19 cellular contexts compared by ENCODE assay signal in the genomic region with DNA sequence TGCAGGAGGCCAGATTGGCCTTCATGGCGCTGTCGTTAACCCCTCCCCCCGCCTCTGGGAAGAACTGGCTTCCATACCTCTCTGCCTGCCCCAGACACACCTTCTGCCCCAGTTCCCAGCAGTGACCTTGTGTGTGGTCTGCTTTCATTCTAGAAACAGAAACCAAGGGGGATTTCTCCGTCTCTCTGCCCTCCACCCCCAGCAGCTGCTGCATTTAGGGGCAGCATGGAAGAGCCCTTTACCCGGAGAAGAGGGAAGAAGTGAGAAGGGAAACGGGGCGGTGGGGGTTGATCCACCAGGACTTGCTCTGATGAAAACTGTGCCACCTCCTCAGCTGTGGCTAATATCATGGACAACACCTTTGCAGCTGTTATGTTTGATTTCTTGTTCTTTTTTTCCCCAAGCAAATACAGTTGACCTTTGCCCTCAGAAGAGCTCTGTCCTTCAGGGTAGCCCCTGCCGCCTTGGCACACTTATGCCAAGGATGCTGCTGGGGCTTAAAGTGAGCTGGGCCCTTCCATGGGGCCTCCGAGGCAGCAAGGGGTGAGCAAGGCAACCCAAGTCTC. TPM values are rescaled to one million over a fixed set of nuclear protein-coding genes. Genes with fewer than 3 reads are reported as not detected.
DNase-seq lines count a peak whose midpoint lies in the region; ATAC-seq and FAIRE-seq lines count a peak whose summit lies in the region.
"Had no signal": no experiment of that assay in that cellular context is flagged by ENCODE, and none has a peak within 500 bp of the region (broad histone marks: within the 10 kb centered on the region; RNA-seq: fewer than 3 reads in every experiment).

No MANE protein-coding gene starts in this region.

- intact Hi-C loops in dendritic cell treated with granulocyte-macrophage colony-stimulating factor and Interleukin-4, amounts not matched to agents 40 ng/mL and 50 ng/mL, for 4 days (cut with micrococcal nuclease) = no loop called here

- no peak overlapping the region for H3K4me3 Mint-ChIP-seq in activated naive CD4-positive, alpha-beta T cell treated with anti-CD3 and anti-CD28 coated beads, Interleukin-2, amount 10 ng/mL, durations not matched to agents 7 days and 5 days
- no peak overlapping the region for H3K4me3 Mint-ChIP-seq in dendritic cell treated with granulocyte-macrophage colony-stimulating factor and Interleukin-4, amounts not matched to agents 40 ng/mL and 50 ng/mL, for 4 days
- H3K4me3 Mint-ChIP-seq: CD4-positive, alpha-beta memory T cell had no signal

- FAIRE-seq in small intestine (lab: Jason Lieb, UNC) = no peak
- FAIRE-seq: H1 had no signal

- 28 to 60% (median 38%) methylated on average over 9 of the region's 9 CpGs for WGBS in small intestine, 3 donors

- H3K27ac ChIP-seq in small intestine (ENCODE audit: low read depth in 1 of 2, low read length in 1 of 2) = no peak overlapping the region

- no peak overlapping the region for H3K4me3 ChIP-seq in H7 (ENCODE audit: insufficient read depth, low read depth, low read length)
- no peak overlapping the region for H3K4me3 ChIP-seq in small intestine (ENCODE audit: low read depth in 1 of 2, low read length in 2 of 2)

- H3K27me3 ChIP-seq in H7 (ENCODE audit: control insufficient read depth, insufficient read depth, low read length) (peaks cover 4% of the 10 kb centered on the region), small intestine (ENCODE audit: control insufficient read depth in 2 of 2, insufficient read depth in 2 of 2, low read length in 2 of 2) (peaks cover 0 to 3% of the 10 kb centered on the region in 2 donors)

- DNase-seq in activated naive CD4-positive, alpha-beta T cell treated with anti-CD3 and anti-CD28 coated beads, Interleukin-2, amount 10 ng/mL, durations not matched to agents 7 days and 5 days = peak; percentile 2
- DNase-seq in activated naive CD4-positive, alpha-beta T cell treated with Interleukin-2 at 50 U/mL for 16 hours = no peak
- peak; percentile 62 for DNase-seq in H7
- peak; percentile 49 for DNase-seq in small intestine
- DNase-seq in GM19238 (ENCODE audit: insufficient read length, low spot score) = no peak
- DNase-seq in 8988T = no peak
- DNase-seq: CD4-positive, alpha-beta memory T cell; DMS79; NCI-H1105; NCI-H1694; NCI-H2107; NCI-H2227 treated with DMSO at 0.1 percent for 48 hours; NCI-H524 had no signal

- H3K9me3 Mint-ChIP-seq in activated naive CD4-positive, alpha-beta T cell treated with anti-CD3 and anti-CD28 coated beads, Interleukin-2, amount 10 ng/mL, durations not matched to agents 7 days and 5 days = no peaks in the 10 kb centered on the region
- no peaks in the 10 kb centered on the region for H3K9me3 Mint-ChIP-seq in dendritic cell treated with granulocyte-macrophage colony-stimulating factor and Interleukin-4, amounts not matched to agents 40 ng/mL and 50 ng/mL, for 4 days
- H3K9me3 Mint-ChIP-seq: CD4-positive, alpha-beta memory T cell had no signal

- H3K4me1 Mint-ChIP-seq in activated naive CD4-positive, alpha-beta T cell treated with anti-CD3 and anti-CD28 coated beads, Interleukin-2, amount 10 ng/mL, durations not matched to agents 7 days and 5 days = peaks cover 9% of the 10 kb centered on the region
- peaks cover 34% of the 10 kb centered on the region for H3K4me1 Mint-ChIP-seq in dendritic cell treated with granulocyte-macrophage colony-stimulating factor and Interleukin-4, amounts not matched to agents 40 ng/mL and 50 ng/mL, for 4 days (ENCODE audit: low read depth)

- H3K27me3 Mint-ChIP-seq in activated naive CD4-positive, alpha-beta T cell treated with anti-CD3 and anti-CD28 coated beads, Interleukin-2, amount 10 ng/mL, durations not matched to agents 7 days and 5 days = peaks cover 44% of the 10 kb centered on the region
- H3K27me3 Mint-ChIP-seq in dendritic cell treated with granulocyte-macrophage colony-stimulating factor and Interleukin-4, amounts not matched to agents 40 ng/mL and 50 ng/mL, for 4 days = peaks cover 30% of the 10 kb centered on the region

- H3K27ac Mint-ChIP-seq in activated naive CD4-positive, alpha-beta T cell treated with anti-CD3 and anti-CD28 coated beads, Interleukin-2, amount 10 ng/mL, durations not matched to agents 7 days and 5 days = no peak overlapping the region
- H3K27ac Mint-ChIP-seq in dendritic cell treated with granulocyte-macrophage colony-stimulating factor and Interleukin-4, amounts not matched to agents 40 ng/mL and 50 ng/mL, for 4 days = peak overlapping the region; percentile 65
- H3K27ac Mint-ChIP-seq: CD4-positive, alpha-beta memory T cell had no signal

- ATAC-seq in HG03196 (IDR thresholded peaks at IDR 0.05; ENCODE audit: unreplicated experiment) = no peak

- H3K9me3 ChIP-seq in small intestine (ENCODE audit: control insufficient read depth, low read depth) = no peaks in the 10 kb centered on the region

- H3K36me3 Mint-ChIP-seq in activated naive CD4-positive, alpha-beta T cell treated with anti-CD3 and anti-CD28 coated beads, Interleukin-2, amount 10 ng/mL, durations not matched to agents 7 days and 5 days = no peaks in the 10 kb centered on the region
- no peaks in the 10 kb centered on the region for H3K36me3 Mint-ChIP-seq in dendritic cell treated with granulocyte-macrophage colony-stimulating factor and Interleukin-4, amounts not matched to agents 40 ng/mL and 50 ng/mL, for 4 days (ENCODE audit: low read depth)
- H3K36me3 Mint-ChIP-seq: CD4-positive, alpha-beta memory T cell had no signal

- H3K4me1 ChIP-seq in small intestine (ENCODE audit: control insufficient read depth in 2 of 2, insufficient read depth in 1 of 2, low read depth in 1 of 2, low read length in 1 of 2) = peaks cover 4% of the 10 kb centered on the region in 2 donors

- CTCF ChIA-PET in activated naive CD4-positive, alpha-beta T cell treated with anti-CD3 and anti-CD28 coated beads, Interleukin-2, amount 10 ng/mL, durations not matched to agents 7 days and 5 days (lab: Charles Lee) = no interaction called here

- H3K36me3 ChIP-seq in H7 (replicated peaks; ENCODE audit: control insufficient read depth, insufficient read depth, low read length) (no peaks in the 10 kb centered on the region), small intestine (ENCODE audit: control insufficient read depth in 2 of 2, insufficient read depth in 2 of 2, low read length in 2 of 2) (no peaks in the 10 kb centered on the region)

RNA-seq across cellular contexts. Expression of a gene that starts 6.1 kb away (rescaled TPM):
- 0.18 and 0.87 TPM in 2 replicates for total RNA-seq in H7 (2014; rRNA removed; shearing (Covaris generic))
- polyA plus RNA-seq in small intestine = under 1 TPM in 1 of 3 donors, not detected in 2; 0.10 TPM
- total RNA-seq: A172; CD4-positive, alpha-beta memory T cell; MCF 10A had no signal
- polyA plus RNA-seq: BJ; CD4-positive, alpha-beta memory T cell had no signal

Comparison
In these comparisons a context has a peak if more than half of its experiments do, and no peak if none do; other contexts are left out.
1. DNase-seq: peak in activated naive CD4-positive, alpha-beta T cell treated with anti-CD3 and anti-CD28 coated beads, Interleukin-2, amount 10 ng/mL, durations not matched to agents 7 days and 5 days (single experiment), H7 (single experiment) and small intestine (single experiment); none in activated naive CD4-positive, alpha-beta T cell treated with Interleukin-2 at 50 U/mL for 16 hours (single experiment), GM19238 (single experiment) and 8988T (single experiment).